ENCODE assay signal across 1 cellular context in genomic region chr14:73059326-73059725, GRCh38.
TF ChIP-seq lines count a peak whose summit lies in the region.

No MANE protein-coding gene starts in this region.

TF ChIP-seq in neural cell, 6 proteins besides CTCF, POLR2A, EP300 and RAD21 (continued from another document):
- no peak for TF ChIP-seq TAF1 (IDR thresholded peaks at IDR 0.05; ENCODE audit: low read depth)
- TF ChIP-seq EZH2 (IDR thresholded peaks at IDR 0.05; ENCODE audit: borderline replicate concordance, insufficient read depth, low read length, poor library complexity, severe bottlenecking): no peak
- TF ChIP-seq MXI1 (conservative IDR thresholded peaks at IDR 0.05; ENCODE audit: poor library complexity, severe bottlenecking): no peak
